20 cellular contexts compared by ENCODE assay signal in the genomic region with DNA sequence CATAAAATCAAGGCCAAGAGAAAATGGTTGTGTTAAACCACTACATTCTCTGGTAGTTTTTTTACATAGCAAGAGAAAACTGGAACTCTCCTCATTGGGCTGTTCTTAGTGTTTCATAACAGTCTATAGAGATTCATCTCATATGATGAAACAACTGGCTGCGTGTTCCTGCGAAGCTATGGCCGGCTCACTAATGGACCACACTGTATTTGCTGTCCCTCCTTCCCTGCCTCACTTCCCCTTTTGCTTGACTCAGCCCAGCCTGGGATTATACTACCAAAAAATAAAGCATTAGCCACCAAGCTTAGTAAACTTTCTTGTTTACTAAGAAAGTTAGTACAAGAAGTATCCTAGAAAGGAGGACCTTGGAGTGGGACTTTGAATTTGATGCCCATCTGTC.
"Had no signal": no experiment of that assay in that cellular context is flagged by ENCODE, and none has a peak within 500 bp of the region (broad histone marks: within the 10 kb centered on the region; RNA-seq: fewer than 3 reads in every experiment).

No MANE protein-coding gene starts in this region.

- ATAC-seq: activated CD8-positive, alpha-beta T cell treated with anti-CD3 and anti-CD28 coated beads, Interleukin-2, amount 10 ng/mL, durations not matched to agents 7 days and 5 days; activated T-cell treated with anti-CD3 and anti-CD28 coated beads, Interleukin-2, amount 50 U/mL, for 72 hours; effector memory CD8-positive, alpha-beta T cell; gastrocnemius medialis; heart right ventricle; left cardiac atrium; sciatic nerve; stimulated activated naive CD8-positive, alpha-beta T cell treated with anti-CD3 and anti-CD28 coated beads, Interleukin-15, amount 100 ng/mL, for 72 hours had no signal

- DNase-seq: activated CD4-positive, alpha-beta T cell treated with anti-CD3 and anti-CD28 coated beads, Interleukin-2, amount 10 ng/mL, durations not matched to agents 24 days and 14 days; activated CD4-positive, CD25-positive, alpha-beta regulatory T cell; activated CD8-positive, alpha-beta memory T cell treated with anti-CD3 and anti-CD28 coated beads, Interleukin-2, amount 50 U/mL, for 4 hours; activated CD8-positive, alpha-beta T cell treated with anti-CD3 and anti-CD28 coated beads, Interleukin-2, amount 10 ng/mL, durations not matched to agents 7 days and 5 days; activated gamma-delta T cell treated with Interleukin-2 at 50 U/mL for 16 hours; activated T-cell treated with anti-CD3 and anti-CD28 coated beads, Interleukin-2, amount 50 U/mL, for 72 hours; amniotic stem cell; effector memory CD8-positive, alpha-beta T cell; gastrocnemius medialis; heart right ventricle; left cardiac atrium; ovary; spleen; stimulated activated naive CD8-positive, alpha-beta T cell treated with anti-CD3 and anti-CD28 coated beads, Interleukin-15, amount 100 ng/mL, for 72 hours; T-helper 2 cell; testis had no signal

- FAIRE-seq: TTC549 had no signal

- H3K4me1 ChIP-seq: gastrocnemius medialis, heart right ventricle, neural progenitor cell, spleen, testis had no signal

- H3K9me3 ChIP-seq: gastrocnemius medialis, heart right ventricle, ovary, spleen, testis had no signal

- H3K4me3 ChIP-seq: gastrocnemius medialis, heart right ventricle, neural progenitor cell, ovary, spleen, testis had no signal

- H3K27ac ChIP-seq: epithelial cell of prostate, gastrocnemius medialis, heart right ventricle, neural progenitor cell, ovary, spleen, testis had no signal

- H3K27me3 ChIP-seq: gastrocnemius medialis, neural progenitor cell, ovary, spleen, testis had no signal

- H3K36me3 ChIP-seq: gastrocnemius medialis, heart right ventricle, neural progenitor cell, ovary, spleen had no signal
